Comparison of ENCODE assay signal across 8 cellular contexts in genomic region chr7:38311329-38311937, GRCh38.
DNase-seq lines count a peak whose midpoint lies in the region; ATAC-seq and TF ChIP-seq lines count a peak whose summit lies in the region.

No MANE protein-coding gene starts in this region.

- no peaks in the 10 kb centered on the region for H3K27me3 Mint-ChIP-seq in activated naive CD8-positive, alpha-beta T cell treated with anti-CD3 and anti-CD28 coated beads, Interleukin-2, amount 50 U/mL, for 24 hours

- no peaks in the 10 kb centered on the region for H3K4me1 ChIP-seq in urinary bladder (ENCODE audit: insufficient read depth)

- no peak for TF ChIP-seq CTCF in lower leg skin (IDR thresholded peaks at IDR 0.05)

- WGBS in lower leg skin, 2 donors = 12 to 21% methylated on average over 16 to 38 of the region's 38 CpGs
- WGBS in urinary bladder = 16% methylated on average over 38 of the region's 38 CpGs

- H3K27ac ChIP-seq in urinary bladder (ENCODE audit: low read depth) = no peak overlapping the region

- H3K36me3 Mint-ChIP-seq in activated naive CD8-positive, alpha-beta T cell treated with anti-CD3 and anti-CD28 coated beads, Interleukin-2, amount 50 U/mL, for 24 hours (ENCODE audit: low read depth) = no peaks in the 10 kb centered on the region

- peak overlapping the region; percentile 71 for H3K4me3 Mint-ChIP-seq in activated naive CD8-positive, alpha-beta T cell treated with anti-CD3 and anti-CD28 coated beads, Interleukin-2, amount 50 U/mL, for 24 hours

- H3K36me3 ChIP-seq in urinary bladder (ENCODE audit: insufficient read depth) = no peaks in the 10 kb centered on the region

- DNase-seq in Right ventricle myocardium inferior (ENCODE audit: missing footprints) (no peak), cardiac septum (ENCODE audit: low spot score) (no peak), lower leg skin (ENCODE audit: low spot score in 2 of 2) (no peak), AML-193 (lab: John Stamatoyannopoulos, UW) (no peak), NCI-H2196 treated with DMSO at 0.1 percent for 48 hours (lab: John Stamatoyannopoulos, UW; ENCODE audit: unreplicated experiment) (no peak)
- DNase-seq in activated naive CD8-positive, alpha-beta T cell treated with anti-CD3 and anti-CD28 coated beads, Interleukin-2, amount 50 U/mL, for 24 hours = peak; percentile 27

- H3K4me3 ChIP-seq in lower leg skin (ENCODE audit: low read depth, poor library complexity, severe bottlenecking) = peak overlapping the region; percentile 15
- H3K4me3 ChIP-seq in urinary bladder (ENCODE audit: low read depth, low read length) = peak overlapping the region; percentile 39

- peak overlapping the region; percentile 75 for H3K27ac Mint-ChIP-seq in activated naive CD8-positive, alpha-beta T cell treated with anti-CD3 and anti-CD28 coated beads, Interleukin-2, amount 50 U/mL, for 24 hours

- no peaks in the 10 kb centered on the region for H3K9me3 Mint-ChIP-seq in activated naive CD8-positive, alpha-beta T cell treated with anti-CD3 and anti-CD28 coated beads, Interleukin-2, amount 50 U/mL, for 24 hours

- H3K4me1 Mint-ChIP-seq in activated naive CD8-positive, alpha-beta T cell treated with anti-CD3 and anti-CD28 coated beads, Interleukin-2, amount 50 U/mL, for 24 hours = peaks cover 56% of the 10 kb centered on the region

- no peak for TF ChIP-seq POLR2A in lower leg skin (IDR thresholded peaks at IDR 0.05)

- intact Hi-C loops in Right ventricle myocardium inferior (cut with DNase I) = no loop called here
- intact Hi-C loops in cardiac septum (cut with DNase I) = no loop called here
- intact Hi-C loops in lower leg skin (cut with DNase I; ENCODE audit: low total_unique reads) = no loop called here

- peak; percentile 86 for ATAC-seq in Right ventricle myocardium inferior
- ATAC-seq in HG03196 (IDR thresholded peaks at IDR 0.05; ENCODE audit: unreplicated experiment) = peak; percentile 45
- no peak for ATAC-seq in activated naive CD8-positive, alpha-beta T cell treated with anti-CD3 and anti-CD28 coated beads, Interleukin-2, amount 50 U/mL, for 24 hours
